Comparison of ENCODE assay signal across 13 cellular contexts in genomic region chrX:95346854-95347253, GRCh38.
DNase-seq lines count a peak whose midpoint lies in the region; ATAC-seq and TF ChIP-seq lines count a peak whose summit lies in the region.
"Had no signal": no experiment of that assay in that cellular context is flagged by ENCODE, and none has a peak within 500 bp of the region (broad histone marks: within the 10 kb centered on the region; RNA-seq: fewer than 3 reads in every experiment).

No MANE protein-coding gene starts in this region.

- H3K27ac ChIP-seq in OCI-LY7 (ENCODE audit: low read depth, low read length, poor library complexity, severe bottlenecking), result no peak overlapping the region
- no peak overlapping the region for H3K27ac ChIP-seq in fibroblast of lung (ENCODE audit: insufficient read depth, low read length)
- no peak overlapping the region for H3K27ac ChIP-seq in smooth muscle cell (ENCODE audit: low read depth)
- H3K27ac ChIP-seq: esophagus muscularis mucosa had no signal

- CTCF ChIA-PET in OCI-LY7 (lab: Charles Lee; ENCODE audit: unreplicated experiment), result no interaction called here

- no peaks in the 10 kb centered on the region for H3K27me3 ChIP-seq in fibroblast of lung (ENCODE audit: control insufficient read depth, insufficient read depth, low read length)
- H3K27me3 ChIP-seq in smooth muscle cell (ENCODE audit: low read depth), result no peaks in the 10 kb centered on the region
- H3K27me3 ChIP-seq: esophagus muscularis mucosa had no signal

- H3K4me1 ChIP-seq in OCI-LY7 (ENCODE audit: insufficient read depth, low read length, poor library complexity, severe bottlenecking) (no peaks in the 10 kb centered on the region), fibroblast of lung (ENCODE audit: control insufficient read depth, extremely low read depth, insufficient read depth, low read length) (no peaks in the 10 kb centered on the region), smooth muscle cell (ENCODE audit: low read depth) (no peaks in the 10 kb centered on the region)
- H3K4me1 ChIP-seq: esophagus muscularis mucosa had no signal

- H3K79me2 ChIP-seq in OCI-LY7 (ENCODE audit: insufficient read depth, low read depth, low read length) (no peaks in the 10 kb centered on the region), fibroblast of lung (ENCODE audit: control insufficient read depth, insufficient read depth, low read length) (no peaks in the 10 kb centered on the region), smooth muscle cell (ENCODE audit: low read depth) (no peaks in the 10 kb centered on the region)

- ATAC-seq in HG03439 (IDR thresholded peaks at IDR 0.05; ENCODE audit: unreplicated experiment), result no peak
- ATAC-seq: K562, left ventricle myocardium superior had no signal

- no peaks in the 10 kb centered on the region for H3F3A ChIP-seq in smooth muscle cell (ENCODE audit: low read depth)

- H4K20me1 ChIP-seq in OCI-LY7 (ENCODE audit: insufficient read depth, low read length) (no peaks in the 10 kb centered on the region), fibroblast of lung (ENCODE audit: control insufficient read depth, extremely low read depth, insufficient read depth, low read length) (no peaks in the 10 kb centered on the region), smooth muscle cell (ENCODE audit: low read depth) (no peaks in the 10 kb centered on the region)

- DNase-seq in SKM-1 treated with dmso at 0.1 percent for 144 hours (lab: John Stamatoyannopoulos, UW; ENCODE audit: unreplicated experiment) (peak; percentile 26), SKM-1 (lab: John Stamatoyannopoulos, UW; ENCODE audit: unreplicated experiment) (no peak), OCI-LY7 (ENCODE audit: low spot score) (no peak), fibroblast of lung (ENCODE audit: low read depth in 2 of 2) (peak; percentile 2), smooth muscle cell (lab: John Stamatoyannopoulos, UW; ENCODE audit: unreplicated experiment) (no peak), putamen (ENCODE audit: low spot score) (no peak), SK-N-DZ (ENCODE audit: low spot score) (no peak)
- DNase-seq: activated CD4-positive, alpha-beta T cell treated with anti-CD3 and anti-CD28 coated beads, Interleukin-2, amount 50 U/mL, for 4 hours; left ventricle myocardium superior; Right ventricle myocardium superior had no signal

- no TSS peak for BruUV-seq in OCI-LY7 (replicated peaks; lab: Mats Ljungman, UMichigan)

- H3K4me2 ChIP-seq in OCI-LY7 (ENCODE audit: low read length), result no peak overlapping the region
- no peak overlapping the region for H3K4me2 ChIP-seq in fibroblast of lung (ENCODE audit: extremely low read depth, insufficient read depth, low read length)
- peak overlapping the region; percentile 12 for H3K4me2 ChIP-seq in smooth muscle cell

- POLR2A ChIA-PET in OCI-LY7 (lab: Charles Lee), result no interaction called here

- intact Hi-C loops in OCI-LY7 (cut with micrococcal nuclease; ENCODE audit: unreplicated experiment), result no loop called here

- 46% methylated on average over 3 of the region's 3 CpGs for WGBS in smooth muscle cell (ENCODE audit: low lambda C conversion rate)

- no peaks in the 10 kb centered on the region for H3K36me3 ChIP-seq in OCI-LY7 (ENCODE audit: insufficient read depth, low read length)
- no peaks in the 10 kb centered on the region for H3K36me3 ChIP-seq in fibroblast of lung (ENCODE audit: control insufficient read depth, insufficient read depth, low read length)
- no peaks in the 10 kb centered on the region for H3K36me3 ChIP-seq in smooth muscle cell (ENCODE audit: low read depth)
- H3K36me3 ChIP-seq: esophagus muscularis mucosa had no signal

- no peaks in the 10 kb centered on the region for H3K9me3 ChIP-seq in OCI-LY7 (ENCODE audit: low read length)
- H3K9me3 ChIP-seq in fibroblast of lung (ENCODE audit: control insufficient read depth, insufficient read depth, low read depth, low read length), result no peaks in the 10 kb centered on the region
- no peaks in the 10 kb centered on the region for H3K9me3 ChIP-seq in smooth muscle cell (replicated peaks; ENCODE audit: low read depth)
- H3K9me3 ChIP-seq: esophagus muscularis mucosa had no signal

- H3K4me3 ChIP-seq in OCI-LY7 (ENCODE audit: low read depth, low read length, poor library complexity, severe bottlenecking) (no peak overlapping the region), fibroblast of lung (replicated peaks in 1 of 4; ENCODE audit: control extremely low read depth in 1 of 4, insufficient read depth in 1 of 4, low read depth in 3 of 4, low read length in 4 of 4) (no peak overlapping the region), smooth muscle cell (no peak overlapping the region)
- H3K4me3 ChIP-seq: esophagus muscularis mucosa, K562 had no signal

- H2AFZ ChIP-seq in OCI-LY7 (ENCODE audit: low read length) (no peak overlapping the region), fibroblast of lung (ENCODE audit: low read length) (no peak overlapping the region), smooth muscle cell (ENCODE audit: low read depth) (peak overlapping the region; percentile 26)

- H3K9ac ChIP-seq in fibroblast of lung (ENCODE audit: insufficient read depth, low read length), result no peak overlapping the region
- no peak overlapping the region for H3K9ac ChIP-seq in smooth muscle cell (ENCODE audit: low read depth)

- H3K9me2 ChIP-seq in OCI-LY7 (ENCODE audit: insufficient read depth, low read length), result no peaks in the 10 kb centered on the region

- TF ChIP-seq CTCF in OCI-LY7 (conservative IDR thresholded peaks at IDR 0.05; ENCODE audit: low read length) (peak; percentile 49), fibroblast of lung (conservative IDR thresholded peaks at IDR 0.05 in 1 of 2, IDR thresholded peaks at IDR 0.05 in 1 of 2; ENCODE audit: low read depth in 1 of 2, low read length in 2 of 2) (no peak), smooth muscle cell (IDR thresholded peaks at IDR 0.05; ENCODE audit: borderline replicate concordance, insufficient read depth, poor library complexity, severe bottlenecking) (peak; percentile 60)

Comparison
In these comparisons a context has a peak if more than half of its experiments do, and no peak if none do; other contexts are left out.
1. DNase-seq: peak in SKM-1 treated with dmso at 0.1 percent for 144 hours (single experiment) and fibroblast of lung (2 of 2); none in SKM-1 (single experiment), OCI-LY7 (single experiment), smooth muscle cell (single experiment), putamen (single experiment) and SK-N-DZ (single experiment).
2. CTCF ChIP-seq: peak in OCI-LY7 (single experiment) and smooth muscle cell (single experiment); none in fibroblast of lung (0 of 2).